In genomic region chr3:45719761-45720487, GRCh38 we compare ENCODE assay signal across 27 cellular contexts. TPM values are rescaled to one million over a fixed set of nuclear protein-coding genes. Genes with fewer than 3 reads are reported as not detected.
DNase-seq lines count a peak whose midpoint lies in the region; ATAC-seq and TF ChIP-seq lines count a peak whose summit lies in the region.
"Had no signal": no experiment of that assay in that cellular context is flagged by ENCODE, and none has a peak within 500 bp of the region (broad histone marks: within the 10 kb centered on the region; RNA-seq: fewer than 3 reads in every experiment).

No MANE protein-coding gene starts in this region.

- H3K9me3 Mint-ChIP-seq in CD8-positive, alpha-beta memory T cell = no peaks in the 10 kb centered on the region
- no peaks in the 10 kb centered on the region for H3K9me3 Mint-ChIP-seq in GM23338
- peaks cover 4% of the 10 kb centered on the region for H3K9me3 Mint-ChIP-seq in activated naive CD8-positive, alpha-beta T cell treated with anti-CD3 and anti-CD28 coated beads for 36 hours
- H3K9me3 Mint-ChIP-seq: activated naive CD4-positive, alpha-beta T cell treated with anti-CD3 and anti-CD28 coated beads, Interleukin-2, amount 50 U/mL, for 72 hours; CD14-positive monocyte; mesothelial cell of epicardium; naive B cell had no signal

- H3K4me3 ChIP-seq in CD8-positive, alpha-beta memory T cell (ENCODE audit: low read length) = no peak overlapping the region
- H3K4me3 ChIP-seq in GM23338 (no peak overlapping the region), fibroblast of villous mesenchyme (ENCODE audit: low read depth, low read length) (no peak overlapping the region)
- H3K4me3 ChIP-seq: left lung, SJSA1, suprapubic skin had no signal

- H3K9me2 ChIP-seq in GM23338 (ENCODE audit: insufficient read depth) = no peaks in the 10 kb centered on the region

- no peaks in the 10 kb centered on the region for H3K27me3 Mint-ChIP-seq in CD8-positive, alpha-beta memory T cell
- H3K27me3 Mint-ChIP-seq in GM23338 (ENCODE audit: insufficient read depth, low read depth, poor library complexity) = peaks cover 2% of the 10 kb centered on the region
- no peaks in the 10 kb centered on the region for H3K27me3 Mint-ChIP-seq in activated naive CD8-positive, alpha-beta T cell treated with anti-CD3 and anti-CD28 coated beads for 36 hours
- H3K27me3 Mint-ChIP-seq: activated CD8-positive, alpha-beta memory T cell treated with anti-CD3 and anti-CD28 coated beads, Interleukin-2, amount 10 ng/mL, durations not matched to agents 7 days and 5 days; naive B cell had no signal

- POLR2A ChIA-PET in CD8-positive, alpha-beta memory T cell (lab: Charles Lee) = no interaction called here

- peaks cover 17 to 40% (median 31%) of the 10 kb centered on the region in 3 donors for H3K4me1 Mint-ChIP-seq in CD8-positive, alpha-beta memory T cell
- H3K4me1 Mint-ChIP-seq in GM23338 = no peaks in the 10 kb centered on the region; the same call in 1 of the 3 replicates
- H3K4me1 Mint-ChIP-seq in activated naive CD8-positive, alpha-beta T cell treated with anti-CD3 and anti-CD28 coated beads for 36 hours = peaks cover 34% of the 10 kb centered on the region
- H3K4me1 Mint-ChIP-seq: naive B cell had no signal

- no peak overlapping the region for H3K4me2 ChIP-seq in GM23338

- no peak overlapping the region for H3K27ac ChIP-seq in CD8-positive, alpha-beta memory T cell (ENCODE audit: low read depth, low read length)
- peak overlapping the region; percentile 29; the same call in 1 of the 2 replicates for H3K27ac ChIP-seq in GM23338 (ENCODE audit: low read depth)
- H3K27ac ChIP-seq: left lung, SJSA1, suprapubic skin had no signal

- ATAC-seq in GM23338 (no peak), left ventricle myocardium superior (no peak)
- ATAC-seq: activated CD8-positive, alpha-beta memory T cell treated with anti-CD3 and anti-CD28 coated beads, Interleukin-2, amount 10 ng/mL, durations not matched to agents 7 days and 5 days; activated naive CD4-positive, alpha-beta T cell treated with anti-CD3 and anti-CD28 coated beads, Interleukin-2, amount 50 U/mL, for 72 hours; left lung had no signal

- peak overlapping the region in 5 of 8 donors; percentile 2 to 71 (median 47) for H3K27ac Mint-ChIP-seq in CD8-positive, alpha-beta memory T cell
- no peak overlapping the region for H3K27ac Mint-ChIP-seq in GM23338
- peak overlapping the region; percentile 61 for H3K27ac Mint-ChIP-seq in activated naive CD8-positive, alpha-beta T cell treated with anti-CD3 and anti-CD28 coated beads for 36 hours
- H3K27ac Mint-ChIP-seq: activated CD8-positive, alpha-beta memory T cell treated with anti-CD3 and anti-CD28 coated beads, Interleukin-2, amount 10 ng/mL, durations not matched to agents 7 days and 5 days; activated naive CD4-positive, alpha-beta T cell treated with anti-CD3 and anti-CD28 coated beads, Interleukin-2, amount 50 U/mL, for 72 hours; CD14-positive monocyte; mesothelial cell of epicardium had no signal

- H3K9me3 ChIP-seq in CD8-positive, alpha-beta memory T cell (ENCODE audit: low read length) = no peaks in the 10 kb centered on the region
- H3K9me3 ChIP-seq: left lung, SJSA1, suprapubic skin had no signal

- H3K36me3 ChIP-seq in CD8-positive, alpha-beta memory T cell (ENCODE audit: insufficient read depth, low read length) = peaks cover 22% of the 10 kb centered on the region
- H3K36me3 ChIP-seq in GM23338 (ENCODE audit: insufficient read depth) = peaks cover 23% of the 10 kb centered on the region

- no peak for DNase-seq in CD8-positive, alpha-beta memory T cell
- no peak for DNase-seq in GM23338 (ENCODE audit: low spot score)
- no peak for DNase-seq in activated naive CD8-positive, alpha-beta T cell treated with anti-CD3 and anti-CD28 coated beads for 36 hours
- DNase-seq in fibroblast of villous mesenchyme (ENCODE audit: low read depth) = peak; percentile 30
- no peak for DNase-seq in SK-N-DZ (ENCODE audit: low spot score)
- no peak for DNase-seq in left ventricle myocardium superior
- no peak for DNase-seq in NAMALWA (ENCODE audit: low spot score)
- DNase-seq: activated CD4-positive, alpha-beta T cell treated with anti-CD3 and anti-CD28 coated beads, Interleukin-2, amount 50 U/mL, for 1 hour; activated CD8-positive, alpha-beta memory T cell treated with anti-CD3 and anti-CD28 coated beads, Interleukin-2, amount 10 ng/mL, durations not matched to agents 7 days and 5 days; caudate nucleus; hypothalamus; left lung; naive B cell; NCI-H1105 treated with DMSO at 0.1 percent for 48 hours; NCI-H1930; NCI-H446; NCI-H774; occipital lobe; RPMI8226; stimulated activated CD4-positive, alpha-beta T cell treated with anti-CD3 and anti-CD28 coated beads, Interleukin-15, amount 100 ng/mL, for 24 hours; stimulated activated naive CD4-positive, alpha-beta T cell; T1000 had no signal

- CTCF ChIA-PET in CD8-positive, alpha-beta memory T cell (lab: Charles Lee) = no interaction called here

- H3K4me1 ChIP-seq in CD8-positive, alpha-beta memory T cell (ENCODE audit: insufficient read depth, low read length) = no peaks in the 10 kb centered on the region
- H3K4me1 ChIP-seq in GM23338 (ENCODE audit: insufficient read depth) = no peaks in the 10 kb centered on the region
- H3K4me1 ChIP-seq: SJSA1, suprapubic skin had no signal

- no peaks in the 10 kb centered on the region; the same call in 1 of the 2 replicates for H3F3A ChIP-seq in GM23338 (replicated peaks; ENCODE audit: low read depth)

- intact Hi-C loops in left ventricle myocardium superior (cut with micrococcal nuclease) = no loop called here

- H3K79me2 ChIP-seq in GM23338 (replicated peaks; ENCODE audit: insufficient read depth) = peaks cover 12% of the 10 kb centered on the region; the same call in 1 of the 2 replicates

- peaks cover 5% of the 10 kb centered on the region; the same call in 1 of the 2 replicates for H4K20me1 ChIP-seq in GM23338 (replicated peaks; ENCODE audit: insufficient read depth)

- no peak overlapping the region for H3K4me3 Mint-ChIP-seq in CD8-positive, alpha-beta memory T cell
- H3K4me3 Mint-ChIP-seq in GM23338 = no peak overlapping the region
- no peak overlapping the region for H3K4me3 Mint-ChIP-seq in activated naive CD8-positive, alpha-beta T cell treated with anti-CD3 and anti-CD28 coated beads for 36 hours
- H3K4me3 Mint-ChIP-seq: activated CD8-positive, alpha-beta memory T cell treated with anti-CD3 and anti-CD28 coated beads, Interleukin-2, amount 10 ng/mL, durations not matched to agents 7 days and 5 days; CD14-positive monocyte; mesothelial cell of epicardium; naive B cell had no signal

- no peak overlapping the region for H2AFZ ChIP-seq in GM23338

- H3K27me3 ChIP-seq in CD8-positive, alpha-beta memory T cell (ENCODE audit: insufficient read depth, low read length, poor library complexity, severe bottlenecking) = no peaks in the 10 kb centered on the region
- H3K27me3 ChIP-seq in GM23338 (ENCODE audit: insufficient read depth) = no peaks in the 10 kb centered on the region
- H3K27me3 ChIP-seq: left lung, SJSA1, suprapubic skin had no signal

- H3K36me3 Mint-ChIP-seq in CD8-positive, alpha-beta memory T cell = peaks cover 15 to 79% (median 25%) of the 10 kb centered on the region in 3 donors
- peaks cover 46% of the 10 kb centered on the region for H3K36me3 Mint-ChIP-seq in GM23338 (ENCODE audit: low read depth)
- peaks cover 48% of the 10 kb centered on the region for H3K36me3 Mint-ChIP-seq in activated naive CD8-positive, alpha-beta T cell treated with anti-CD3 and anti-CD28 coated beads for 36 hours

- no peak for TF ChIP-seq CTCF in GM23338 (conservative IDR thresholded peaks at IDR 0.05; ENCODE audit: low read depth in 2 of 2)
- no peak for TF ChIP-seq CTCF in fibroblast of villous mesenchyme (IDR thresholded peaks at IDR 0.05; ENCODE audit: insufficient read depth, low read depth, low read length)

TF ChIP-seq in GM23338, 12 proteins besides CTCF, POLR2A, EP300 and RAD21 (continues in another document):
- TF ChIP-seq EZH2phosphoT487 (IDR thresholded peaks at IDR 0.05; ENCODE audit: unreplicated experiment) (no peak), CREB1 (CRISPR knock-in tag; IDR thresholded peaks at IDR 0.05; ENCODE audit: low read depth) (no peak), EZH2 (IDR thresholded peaks at IDR 0.05; ENCODE audit: low read depth, unreplicated experiment) (no peak), ETS1 (IDR thresholded peaks at IDR 0.05) (no peak), POLR2AphosphoS5 (IDR thresholded peaks at IDR 0.05; ENCODE audit: low read depth) (no peak), NANOG (IDR thresholded peaks at IDR 0.05; ENCODE audit: borderline replicate concordance) (no peak), ZNF331 (CRISPR knock-in tag; IDR thresholded peaks at IDR 0.05; ENCODE audit: low read depth) (no peak), STAT1 (IDR thresholded peaks at IDR 0.05; ENCODE audit: unreplicated experiment) (no peak)

RNA-seq across cellular contexts. Expression of gene SACM1L, which starts 30.7 kb away (rescaled TPM):
- total RNA-seq in CD8-positive, alpha-beta memory T cell = 10 to 100 TPM; 78.7 to 79.1 TPM
- polyA plus RNA-seq in CD8-positive, alpha-beta memory T cell = 41.0 TPM
- total RNA-seq in GM23338 (2014; rRNA removed; shearing (Covaris generic)) = 97.2 and 97.8 TPM in 2 replicates
- polyA plus RNA-seq in GM23338 (2016; fragmentation: Nextera tagmentation; extraction: Ambion mirVana) = 43.2 and 43.5 TPM in 2 replicates
- 100 to 1,000 TPM in 1 of 2 experiments, 10 to 100 TPM in 1; 99.3 to 101 TPM for total RNA-seq in activated naive CD8-positive, alpha-beta T cell treated with anti-CD3 and anti-CD28 coated beads for 36 hours
- total RNA-seq in fibroblast of villous mesenchyme (29.3 and 53.1 TPM in 2 replicates), left ventricle myocardium superior (23.6 TPM)
- polyA plus RNA-seq in SK-N-DZ (2014; cell fraction: cytosol; rRNA removed) = 27.6 and 30.3 TPM in 2 replicates
- polyA plus RNA-seq in SK-N-DZ (2014; cell fraction: nucleus; rRNA removed) = 74.3 and 83.3 TPM in 2 replicates
